8 cellular contexts compared by ENCODE assay signal in genomic region chr9:35757527-35758275, GRCh38. TPM values are rescaled to one million over a fixed set of nuclear protein-coding genes. Genes with fewer than 3 reads are reported as not detected.
A peak's percentile ranks its signal among the peaks of the same experiment; 100 is the strongest.
DNase-seq lines count a peak whose midpoint lies in the region; ATAC-seq, FAIRE-seq and TF ChIP-seq lines count a peak whose summit lies in the region.

No MANE protein-coding gene starts in this region.

- H3K4me1 Mint-ChIP-seq in H9 = peaks cover 31 to 36% of the 10 kb centered on the region in 2 experiments

- H3K9me3 ChIP-seq in H9 (ENCODE audit: control insufficient read depth, low read depth, low read length) = no peaks in the 10 kb centered on the region
- no peaks in the 10 kb centered on the region for H3K9me3 ChIP-seq in upper lobe of left lung

- TF ChIP-seq EP300 in upper lobe of left lung (IDR thresholded peaks at IDR 0.05) = no peak

- H3K27ac Mint-ChIP-seq in H9 = peak overlapping the region; percentile 96 to 98 (median 97); a peak in 6 of 7 replicates

- peak; percentile 59; the same call in 1 of the 2 replicates for TF ChIP-seq POLR2A in GM12891 (IDR thresholded peaks at IDR 0.05; ENCODE audit: low read depth, low read length)
- peak in 1 of 4 donors; percentile 5 for TF ChIP-seq POLR2A in upper lobe of left lung (IDR thresholded peaks at IDR 0.05)

- ATAC-seq in upper lobe of left lung (ENCODE audit: low FRiP score in 2 of 2) = peak; percentile 74 to 75

- peak; percentile 29 for DNase-seq in GM12891 (ENCODE audit: insufficient read length, low spot score)
- no peak for DNase-seq in H9
- peak; percentile 43 for DNase-seq in NCI-H2227 (lab: John Stamatoyannopoulos, UW; ENCODE audit: unreplicated experiment)
- DNase-seq in cerebellum (ENCODE audit: low spot score) = peak; percentile 62
- DNase-seq in lung microvascular endothelial cell (ENCODE audit: low read depth in 2 of 2) = peak; percentile 53 to 68
- DNase-seq in upper lobe of left lung = peak in 1 of 2 donors; percentile 63
- DNase-seq in globus pallidus (ENCODE audit: low spot score) = no peak
- no peak for DNase-seq in AG08395 (ENCODE audit: low spot score)

- no peak overlapping the region for H3K4ac ChIP-seq in H9 (ENCODE audit: low read depth, low read length)

- H3K4me3 Mint-ChIP-seq in H9 = peak overlapping the region; percentile 93 to 97

- H2BK5ac ChIP-seq in H9 (ENCODE audit: insufficient read length, low read length) = no peak overlapping the region

- H3K27ac ChIP-seq in H9 (ENCODE audit: insufficient read length, low read depth, low read length) (no peak overlapping the region), upper lobe of left lung (peak overlapping the region; percentile 87 to 95 (median 90))

- H4K8ac ChIP-seq in H9 (replicated peaks; ENCODE audit: insufficient read length, low read depth, low read length) = no peak overlapping the region

- no peaks in the 10 kb centered on the region for H3K9me3 Mint-ChIP-seq in H9

- no peak overlapping the region for H4K91ac ChIP-seq in H9 (ENCODE audit: insufficient read length, low read depth, low read length)

- H3K36me3 Mint-ChIP-seq in H9 (ENCODE audit: insufficient read depth in 1 of 3, low read depth in 3 of 3) = peaks cover 14 to 23% (median 21%) of the 10 kb centered on the region in 3 experiments; a peak in 6 of 7 replicates

- H3K79me2 ChIP-seq in H9 (ENCODE audit: insufficient read depth, low read length) = no peaks in the 10 kb centered on the region; the same call in 1 of the 2 replicates

- no peak overlapping the region for H2AFZ ChIP-seq in H9 (ENCODE audit: low read length)

- H3K79me1 ChIP-seq in H9 (ENCODE audit: insufficient read depth, low read depth, low read length, poor library complexity, severe bottlenecking) = no peaks in the 10 kb centered on the region

- no peak overlapping the region for H2BK120ac ChIP-seq in H9 (ENCODE audit: low read depth, low read length, poor library complexity, severe bottlenecking)

- H3K9ac ChIP-seq in H9 (ENCODE audit: extremely low read depth, insufficient read length, low read length) = peak overlapping the region; percentile 51

- H2BK20ac ChIP-seq in H9 (ENCODE audit: low read depth, low read length, poor library complexity, severe bottlenecking) = no peak overlapping the region

- peaks cover 12 to 19% (median 16%) of the 10 kb centered on the region in 4 donors for H3K36me3 ChIP-seq in upper lobe of left lung

- H3K4me3 ChIP-seq in upper lobe of left lung = peak overlapping the region; percentile 53 to 72 (median 68)

- no peaks in the 10 kb centered on the region for H3K27me3 Mint-ChIP-seq in H9 (ENCODE audit: low read depth)

- no peak overlapping the region for H2AK5ac ChIP-seq in H9 (ENCODE audit: insufficient read length, low read length)

- no peak overlapping the region for H2BK15ac ChIP-seq in H9 (ENCODE audit: low read depth, low read length)

- H3K18ac ChIP-seq in H9 (ENCODE audit: insufficient read length, low read depth, low read length) = peak overlapping the region; percentile 45

- H4K5ac ChIP-seq in H9 (ENCODE audit: insufficient read length, low read depth, low read length) = no peak overlapping the region

- peak; percentile 87 for FAIRE-seq in GM12891 (lab: Jason Lieb, UNC)

- H3T11ph ChIP-seq in H9 (ENCODE audit: low read length) = no peak overlapping the region

- H2BK12ac ChIP-seq in H9 (ENCODE audit: insufficient read length, low read depth, low read length) = no peak overlapping the region

- no peak overlapping the region for H3K23ac ChIP-seq in H9 (ENCODE audit: insufficient read length, low read depth, low read length)

- H3K27me3 ChIP-seq in H9 (ENCODE audit: insufficient read depth, low read length) (no peaks in the 10 kb centered on the region), upper lobe of left lung (no peaks in the 10 kb centered on the region)

- no peak for TF ChIP-seq CTCF in H9 (conservative IDR thresholded peaks at IDR 0.05)
- TF ChIP-seq CTCF in upper lobe of left lung (IDR thresholded peaks at IDR 0.05) = no peak

- H4K20me1 ChIP-seq in H9 (ENCODE audit: control insufficient read depth, insufficient read depth, insufficient read length) = no peaks in the 10 kb centered on the region

- WGBS in H9 (ENCODE audit: extremely low coverage, insufficient read length, low lambda C conversion rate) = no CpG with 5 or more reads among the region's 5 CpGs
- WGBS in upper lobe of left lung, 2 donors = 7 to 12% methylated on average over 5 of the region's 5 CpGs

- H3K4me1 ChIP-seq in H9 (ENCODE audit: insufficient read depth, low read length) (no peaks in the 10 kb centered on the region), upper lobe of left lung (peaks cover 19 to 40% (median 27%) of the 10 kb centered on the region in 4 donors)

- no peak overlapping the region for H3K56ac ChIP-seq in H9 (ENCODE audit: insufficient read length, low read depth, low read length)

- H3K4me2 ChIP-seq in H9 (ENCODE audit: insufficient read depth, insufficient read length, low read length) = peak overlapping the region; percentile 46

- 0 out of 2 replicates have a peak overlapping the region, but pooled peaks have one; percentile 0 for H3K14ac ChIP-seq in H9 (ENCODE audit: insufficient read depth, low read length)

- H3K23me2 ChIP-seq in H9 (ENCODE audit: insufficient read length, low read depth, low read length, poor library complexity, severe bottlenecking) = peaks cover 3% of the 10 kb centered on the region

TF ChIP-seq in GM12891, 5 proteins besides CTCF, POLR2A, EP300 and RAD21:
- no peak for TF ChIP-seq PAX5 (IDR thresholded peaks at IDR 0.05; ENCODE audit: insufficient read depth, low read length, severe bottlenecking)
- TF ChIP-seq POLR2AphosphoS5 (IDR thresholded peaks at IDR 0.05; ENCODE audit: low read depth, low read length) = peak; percentile 58; the same call in 1 of the 2 replicates
- 0 out of 2 replicates have a peak, but pooled peaks have one; percentile 7 for TF ChIP-seq SPI1 (IDR thresholded peaks at IDR 0.05; ENCODE audit: low read depth, low read length)

RNA-seq across cellular contexts. Expression of gene MSMP, which starts 3.6 kb away (rescaled TPM):
- 1.1 TPM for polyA plus RNA-seq in GM12891 (2012; ENCODE audit: low read depth, missing spikeins)
- total RNA-seq in H9 (2021) (0.83 and 0.97 TPM in 2 replicates), cerebellum (not detected), lung microvascular endothelial cell (60.9 and 61.5 TPM in 2 replicates), upper lobe of left lung (1 to 10 TPM in 2 of 6 donors, not detected in 4; 1.1 to 2.8 TPM)

RNA-seq across cellular contexts. Expression of gene RGP1, which starts 8.6 kb away (rescaled TPM):
- polyA plus RNA-seq in GM12891 (2012; ENCODE audit: low read depth, missing spikeins) = 5.0 TPM
- total RNA-seq in H9 (2021) (23.5 and 25.7 TPM in 2 replicates), cerebellum (16.4 TPM), lung microvascular endothelial cell (8.1 and 10.1 TPM in 2 replicates), upper lobe of left lung (10 to 100 TPM; 20.1 to 34.4 (median 23.5) TPM)

RNA-seq across cellular contexts. Expression of gene GBA2, which starts 8.7 kb away (rescaled TPM):
- 25.5 TPM for polyA plus RNA-seq in GM12891 (2012; ENCODE audit: low read depth, missing spikeins)
- total RNA-seq in H9 (2021) (90.7 and 103 TPM in 2 replicates), cerebellum (56.0 TPM), lung microvascular endothelial cell (42.5 and 54.0 TPM in 2 replicates), upper lobe of left lung (100 to 1,000 TPM in 1 of 6 donors, 10 to 100 TPM in 5; 60.4 to 189 (median 77.0) TPM)

RNA-seq across cellular contexts. Expression of gene CREB3, which starts 25.2 kb away (rescaled TPM):
- 24.1 TPM for polyA plus RNA-seq in GM12891 (2012; ENCODE audit: low read depth, missing spikeins)
- total RNA-seq in H9 (2021) (26.9 and 27.3 TPM in 2 replicates), cerebellum (23.5 TPM), lung microvascular endothelial cell (34.4 and 36.7 TPM in 2 replicates), upper lobe of left lung (10 to 100 TPM; 27.2 to 61.3 (median 33.5) TPM)

RNA-seq across cellular contexts. Expression of gene TLN1, which starts 25.7 kb away (rescaled TPM):
- polyA plus RNA-seq in GM12891 (2012; ENCODE audit: low read depth, missing spikeins) = 127 TPM
- 102 and 103 TPM in 2 replicates for total RNA-seq in H9 (2021)
- 29.4 TPM for total RNA-seq in cerebellum
- total RNA-seq in lung microvascular endothelial cell = 165 and 180 TPM in 2 replicates
- 100 to 1,000 TPM; 237 to 557 (median 325) TPM for total RNA-seq in upper lobe of left lung

Comparison
In these comparisons a context has a peak if more than half of its experiments do, and no peak if none do; other contexts are left out.
1. DNase-seq: peak in GM12891 (single experiment), NCI-H2227 (single experiment), cerebellum (single experiment) and lung microvascular endothelial cell (2 of 2); none in H9 (single experiment), globus pallidus (single experiment) and AG08395 (single experiment).
2. RNA of gene MSMP, which starts 3.6 kb away (total RNA-seq): 60.9 to 61.5 TPM in lung microvascular endothelial cell; 0.83 to 0.97 TPM in H9, not detected in cerebellum (single experiment) and 1.1 to 2.8 TPM in upper lobe of left lung; every median in the first group is over 10 times any median in the second.